ENCODE assay signal across 8 cellular contexts in the genomic region with DNA sequence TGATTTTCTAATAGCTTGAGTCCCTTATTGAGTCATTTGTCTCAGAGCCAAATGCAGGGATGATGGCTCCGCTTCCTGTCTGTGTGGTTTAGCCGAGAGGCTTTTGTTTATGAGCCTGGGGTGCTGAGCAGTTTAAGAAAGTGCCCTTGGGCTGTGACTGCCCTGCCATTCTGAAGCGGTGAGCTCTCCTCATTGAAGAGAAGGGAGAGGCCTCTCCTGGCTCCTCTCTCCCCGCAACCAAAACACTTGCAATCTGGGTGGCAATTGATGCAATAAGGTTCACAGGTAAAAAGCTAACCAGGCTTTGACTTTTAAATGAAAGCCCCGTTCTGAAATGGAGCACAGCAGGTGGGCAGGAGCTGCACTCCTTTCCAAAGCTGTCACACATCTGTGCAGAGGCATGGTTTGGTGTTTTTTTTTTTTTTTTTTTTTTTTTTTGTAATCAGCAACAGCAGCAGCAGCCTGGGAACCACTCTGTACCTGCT.
A peak's percentile ranks its signal among the peaks of the same experiment; 100 is the strongest.
DNase-seq lines count a peak whose midpoint lies in the region; ATAC-seq and TF ChIP-seq lines count a peak whose summit lies in the region.

No MANE protein-coding gene starts in this region.

- TF ChIP-seq CTCF in AG04449 (IDR thresholded peaks at IDR 0.05; ENCODE audit: insufficient read depth, low read length, missing control alignments) (no peak), fibroblast of the aortic adventitia (IDR thresholded peaks at IDR 0.05; ENCODE audit: insufficient read depth, low read length) (no peak), GM10266 (IDR thresholded peaks at IDR 0.05; ENCODE audit: control insufficient read depth, insufficient read depth, low read depth, missing control alignments) (no peak)

- CTCF ChIA-PET in AG04449 (lab: Yijun Ruan, JAX) = no interaction called here

- ATAC-seq in HG03025 (IDR thresholded peaks at IDR 0.05; ENCODE audit: low FRiP score, unreplicated experiment) (no peak), HG03442 (IDR thresholded peaks at IDR 0.05; ENCODE audit: unreplicated experiment) (no peak)

- H3K9me3 ChIP-seq in SJSA1 (replicated peaks) = no peaks in the 10 kb centered on the region

- H3K4me1 ChIP-seq in SJSA1 (replicated peaks) = peaks cover 18% of the 10 kb centered on the region

- no peaks in the 10 kb centered on the region for H3K27me3 ChIP-seq in SJSA1 (replicated peaks)

- H3K27ac ChIP-seq in SJSA1 = no peak overlapping the region

- H3K36me3 ChIP-seq in SJSA1 = no peaks in the 10 kb centered on the region

- peak; percentile 21 for DNase-seq in AG04449 (ENCODE audit: low read depth, low spot score)
- peak; percentile 37 for DNase-seq in GOT3 (lab: John Stamatoyannopoulos, UW)
- DNase-seq in SJSA1 (ENCODE audit: low read depth in 1 of 2, low spot score in 2 of 2) = peak; percentile 78 to 82
- DNase-seq in fibroblast of the aortic adventitia (ENCODE audit: low read depth) = peak; percentile 15
- DNase-seq in GM19238 (ENCODE audit: insufficient read length, low spot score) = no peak
- DNase-seq in GM10266 (ENCODE audit: extremely low spot score) = no peak

- H3K4me3 ChIP-seq in AG04449 (ENCODE audit: low read depth, low read length) (no peak overlapping the region), SJSA1 (no peak overlapping the region), fibroblast of the aortic adventitia (ENCODE audit: low read depth, low read length) (no peak overlapping the region)

- POLR2A ChIA-PET in AG04449 (lab: Yijun Ruan, JAX) = no interaction called here

Comparison
In these comparisons a context has a peak if more than half of its experiments do, and no peak if none do; other contexts are left out.
1. DNase-seq: peak in AG04449 (single experiment), GOT3 (single experiment), SJSA1 (2 of 2) and fibroblast of the aortic adventitia (single experiment); none in GM19238 (single experiment) and GM10266 (single experiment).